ENCODE assay signal across 1 cellular context in genomic region chr3:36606871-36607765, GRCh38.
TF ChIP-seq lines count a peak whose summit lies in the region.

No MANE protein-coding gene starts in this region.

TF ChIP-seq in K562, 482 proteins besides CTCF, POLR2A, EP300 and RAD21 (continued from another document):
- TF ChIP-seq RBM15 (IDR thresholded peaks at IDR 0.05; ENCODE audit: insufficient read depth, low read length): no peak
- TF ChIP-seq TSC22D4 (tag; IDR thresholded peaks at IDR 0.05): no peak
- TF ChIP-seq PBX2 (CRISPR knock-in tag; IDR thresholded peaks at IDR 0.05; ENCODE audit: low read depth): no peak
- TF ChIP-seq PBX2 (tag; conservative IDR thresholded peaks at IDR 0.05; ENCODE audit: low read depth): no peak
